In genomic region chr3:187739561-187740445, GRCh38 we compare ENCODE assay signal across 8 cellular contexts. TPM values are rescaled to one million over a fixed set of nuclear protein-coding genes. Genes with fewer than 3 reads are reported as not detected.
DNase-seq lines count a peak whose midpoint lies in the region; ATAC-seq and TF ChIP-seq lines count a peak whose summit lies in the region.

No MANE protein-coding gene starts in this region.

- H4K20me1 ChIP-seq in SK-N-SH (ENCODE audit: insufficient read depth) = peaks cover 14% of the 10 kb centered on the region; the same call in 1 of the 2 replicates

- H3K4me3 ChIP-seq in SK-N-SH (ENCODE audit: low read depth in 2 of 2, low read length in 1 of 2) (peak overlapping the region; percentile 51 to 94), adipocyte (ENCODE audit: low read length) (peak overlapping the region; percentile 90), transverse colon (peak overlapping the region; percentile 31 to 71 (median 51))

- intact Hi-C loops in Right ventricle myocardium superior (cut with DNase I) (loop anchor here (2.0 to 10.0 kb wide), 8 partner anchors 245 to 1407 kb away; no protein-coding TSS in a partner anchor), transverse colon (cut with DNase I; ENCODE audit: low total_unique reads) (loop anchor here (2.0 to 10.0 kb wide), 5 partner anchors 165 to 1213 kb away; no protein-coding TSS in a partner anchor)

- peak overlapping the region; percentile 93 for H3K9ac ChIP-seq in SK-N-SH
- peak overlapping the region; percentile 98 for H3K9ac ChIP-seq in adipocyte (ENCODE audit: low read length)

- peak overlapping the region; percentile 68 to 97 for H3K27ac ChIP-seq in SK-N-SH (ENCODE audit: low read depth in 2 of 2, low read length in 1 of 2)
- H3K27ac ChIP-seq in transverse colon = peak overlapping the region; percentile 91 to 99 (median 98)

- TF ChIP-seq CTCF in GM12874 (IDR thresholded peaks at IDR 0.05; ENCODE audit: insufficient read depth, low read depth, low read length) (peak; percentile 98), SK-N-SH (IDR thresholded peaks at IDR 0.05) (peak; percentile 90), osteocyte (IDR thresholded peaks at IDR 0.05) (peak; percentile 99), transverse colon (IDR thresholded peaks at IDR 0.05) (peak; percentile 96 to 99 (median 98))

- no peaks in the 10 kb centered on the region for H3K9me2 ChIP-seq in SK-N-SH

- no peaks in the 10 kb centered on the region for H3K9me3 Mint-ChIP-seq in osteocyte (ENCODE audit: unreplicated experiment)

- peak overlapping the region; percentile 93 for H3K4me2 ChIP-seq in SK-N-SH

- H2AFZ ChIP-seq in SK-N-SH (ENCODE audit: low read depth) = peak overlapping the region; percentile 70

- ATAC-seq in Right ventricle myocardium superior (ENCODE audit: poor library complexity) = peak; percentile 18

- peak; percentile 43 for TF ChIP-seq POLR2A in transverse colon (IDR thresholded peaks at IDR 0.05)

- CTCF ChIA-PET in SK-N-SH (lab: Yijun Ruan, JAX) = interaction anchor here (0.6 to 6.3 kb wide), 112 partner anchors 9 to 1558 kb away, joined by 3 to 137 read pairs (median 4); no protein-coding TSS in a partner anchor

- DNase-seq in 8988T (peak; percentile 81), HuH-7.5 (ENCODE audit: low spot score) (peak; percentile 69), SK-N-SH (peak; percentile 86), adipocyte (ENCODE audit: low read depth) (peak; percentile 93), Right ventricle myocardium superior (peak; percentile 88), osteocyte (ENCODE audit: extremely low spot score, unreplicated experiment) (peak; percentile 95), transverse colon (peak; percentile 83)

- H3K27me3 Mint-ChIP-seq in osteocyte (ENCODE audit: unreplicated experiment) = no peaks in the 10 kb centered on the region

- H3K36me3 Mint-ChIP-seq in osteocyte (ENCODE audit: unreplicated experiment) = no peaks in the 10 kb centered on the region

- in situ Hi-C loops in transverse colon (cut with MboI; ENCODE audit: low pct_ligation_motif_present in 1 of 4, low pct_unique_long_range_greater_than_20kb in 1 of 4, low sequenced_read_pairs in 3 of 4) = loop anchor here (5.0 to 25.0 kb wide), 10 partner anchors 415 to 1415 kb away; partner anchors contain the start of gene LPP (in 2 of the 4)

- H3K4me1 Mint-ChIP-seq in osteocyte (ENCODE audit: unreplicated experiment) = peaks cover 78% of the 10 kb centered on the region

- peaks cover 32 to 42% of the 10 kb centered on the region in 2 experiments; a peak in 3 of 4 replicates for H3K4me1 ChIP-seq in SK-N-SH (ENCODE audit: control insufficient read depth in 1 of 2, insufficient read depth in 2 of 2, low read depth in 1 of 2, low read length in 1 of 2)
- H3K4me1 ChIP-seq in adipocyte (ENCODE audit: control insufficient read depth, insufficient read depth, low read length) = peaks cover 54% of the 10 kb centered on the region
- H3K4me1 ChIP-seq in transverse colon = peaks cover 0 to 48% (median 46%) of the 10 kb centered on the region in 4 donors

- H3K4me3 Mint-ChIP-seq in osteocyte (ENCODE audit: unreplicated experiment) = peak overlapping the region; percentile 94

- peaks cover 0 to under 1% of the 10 kb centered on the region in 2 experiments for H3K36me3 ChIP-seq in SK-N-SH (replicated peaks in 1 of 2; ENCODE audit: control insufficient read depth in 1 of 2, insufficient read depth in 2 of 2, low read length in 1 of 2)
- H3K36me3 ChIP-seq in adipocyte (ENCODE audit: control insufficient read depth, insufficient read depth, low read length, severe bottlenecking) = peaks cover under 1% of the 10 kb centered on the region
- H3K36me3 ChIP-seq in transverse colon = no peaks in the 10 kb centered on the region

- 4% methylated on average over 24 of the region's 58 CpGs for WGBS in SK-N-SH (ENCODE audit: low lambda C conversion rate)
- 1 to 3% methylated on average over 14 to 58 of the region's 58 CpGs for WGBS in transverse colon (ENCODE audit: low coverage in 1 of 2), 2 donors

- peak; percentile 22; the same call in 1 of the 2 replicates for TF ChIP-seq RAD21 in SK-N-SH (IDR thresholded peaks at IDR 0.05; ENCODE audit: low read length)

- POLR2A ChIA-PET in SK-N-SH (lab: Yijun Ruan, JAX) = no interaction called here

- no peaks in the 10 kb centered on the region for H3K27me3 ChIP-seq in SK-N-SH (ENCODE audit: insufficient read depth)
- H3K27me3 ChIP-seq in adipocyte (replicated peaks; ENCODE audit: control insufficient read depth, insufficient read depth, low read length) = no peaks in the 10 kb centered on the region
- no peaks in the 10 kb centered on the region for H3K27me3 ChIP-seq in transverse colon

- H3F3A ChIP-seq in SK-N-SH (replicated peaks; ENCODE audit: insufficient read depth) = peaks cover 28% of the 10 kb centered on the region

- TF ChIP-seq EP300 in SK-N-SH (IDR thresholded peaks at IDR 0.05; ENCODE audit: borderline replicate concordance in 1 of 2, low read depth in 1 of 2, low read length in 1 of 2) = no peak
- peak; percentile 99 for TF ChIP-seq EP300 in transverse colon (IDR thresholded peaks at IDR 0.05; ENCODE audit: low read depth)

- H3K79me2 ChIP-seq in SK-N-SH (ENCODE audit: insufficient read depth) = peaks cover 93% of the 10 kb centered on the region

- peak overlapping the region; percentile 100 for H3K27ac Mint-ChIP-seq in osteocyte (ENCODE audit: unreplicated experiment)

- H3K9me3 ChIP-seq in SK-N-SH = no peaks in the 10 kb centered on the region
- no peaks in the 10 kb centered on the region for H3K9me3 ChIP-seq in adipocyte (ENCODE audit: control insufficient read depth, low read length)
- H3K9me3 ChIP-seq in transverse colon = no peaks in the 10 kb centered on the region

TF ChIP-seq in SK-N-SH, 30 proteins besides CTCF, POLR2A, EP300 and RAD21 (continues in another document):
- TF ChIP-seq, protein P1, sequence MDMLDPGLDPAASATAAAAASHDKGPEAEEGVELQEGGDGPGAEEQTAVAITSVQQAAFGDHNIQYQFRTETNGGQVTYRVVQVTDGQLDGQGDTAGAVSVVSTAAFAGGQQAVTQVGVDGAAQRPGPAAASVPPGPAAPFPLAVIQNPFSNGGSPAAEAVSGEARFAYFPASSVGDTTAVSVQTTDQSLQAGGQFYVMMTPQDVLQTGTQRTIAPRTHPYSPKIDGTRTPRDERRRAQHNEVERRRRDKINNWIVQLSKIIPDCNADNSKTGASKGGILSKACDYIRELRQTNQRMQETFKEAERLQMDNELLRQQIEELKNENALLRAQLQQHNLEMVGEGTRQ (IDR thresholded peaks at IDR 0.05; ENCODE audit: borderline replicate concordance, low read depth, low read length) = no peak
- TF ChIP-seq TCF12 (IDR thresholded peaks at IDR 0.05) = peak; percentile 58
- peak; percentile 26; the same call in 1 of the 2 replicates for TF ChIP-seq SMC3 (IDR thresholded peaks at IDR 0.05; ENCODE audit: low read depth, low read length)
- TF ChIP-seq PBX3 (IDR thresholded peaks at IDR 0.05) = peak; percentile 86
- 0 out of 2 replicates have a peak, but pooled peaks have one; percentile 25 for TF ChIP-seq TEAD4 (IDR thresholded peaks at IDR 0.05; ENCODE audit: borderline replicate concordance, insufficient read depth)
- TF ChIP-seq ELF1 (IDR thresholded peaks at IDR 0.05) = no peak
- TF ChIP-seq ZBTB33 (IDR thresholded peaks at IDR 0.05; ENCODE audit: borderline replicate concordance, low read depth) = peak; percentile 55; the same call in 1 of the 2 replicates
- peak; percentile 77 for TF ChIP-seq NFIC (IDR thresholded peaks at IDR 0.05; ENCODE audit: borderline replicate concordance)
- TF ChIP-seq, protein P2, sequence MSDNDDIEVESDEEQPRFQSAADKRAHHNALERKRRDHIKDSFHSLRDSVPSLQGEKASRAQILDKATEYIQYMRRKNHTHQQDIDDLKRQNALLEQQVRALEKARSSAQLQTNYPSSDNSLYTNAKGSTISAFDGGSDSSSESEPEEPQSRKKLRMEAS (IDR thresholded peaks at IDR 0.05; ENCODE audit: low read depth) = peak; percentile 76; the same call in 1 of the 2 replicates
- TF ChIP-seq NRF1 (IDR thresholded peaks at IDR 0.05; ENCODE audit: low read depth, low read length) = no peak
- TF ChIP-seq RXRA (IDR thresholded peaks at IDR 0.05; ENCODE audit: borderline replicate concordance, low read depth) = peak; percentile 83; the same call in 1 of the 2 replicates

RNA-seq across cellular contexts. Expression of gene BCL6, which starts 5.5 kb away (rescaled TPM):
- 13.8 and 14.0 TPM in 2 replicates for polyA plus RNA-seq in SK-N-SH (2012; rRNA removed)
- 6.0 and 7.6 TPM in 2 replicates for polyA plus RNA-seq in SK-N-SH (2012; cell fraction: cytosol; rRNA removed)
- 71.7 and 72.8 TPM in 2 replicates for polyA plus RNA-seq in SK-N-SH (2012; cell fraction: nucleus; rRNA removed)
- total RNA-seq in Right ventricle myocardium superior (82.1 TPM), osteocyte (69.3 and 84.8 TPM in 2 replicates), transverse colon (10 to 100 TPM; 18.7 to 65.5 (median 32.5) TPM)

RNA-seq across cellular contexts. Expression of gene RTP2, which starts 37.4 kb away (rescaled TPM):
- polyA plus RNA-seq in SK-N-SH (2012; rRNA removed) = 0.07 TPM in 1 of 2 replicates, not detected in the other
- not detected in 2 replicates for polyA plus RNA-seq in SK-N-SH (2012; cell fraction: cytosol; rRNA removed)
- not detected in 2 replicates for polyA plus RNA-seq in SK-N-SH (2012; cell fraction: nucleus; rRNA removed)
- not detected for total RNA-seq in Right ventricle myocardium superior
- total RNA-seq in osteocyte = not detected in 2 replicates
- not detected for total RNA-seq in transverse colon

Comparison
In these comparisons a context has a peak if more than half of its experiments do, and no peak if none do; other contexts are left out.
1. Peak in every context shown above with its lines: DNase-seq, ATAC-seq, H3K4me3 ChIP-seq and H3K27ac ChIP-seq.